In genomic region chr11:635945-636510, GRCh38 we compare ENCODE assay signal across 16 cellular contexts. TPM values are rescaled to one million over a fixed set of nuclear protein-coding genes. Genes with fewer than 3 reads are reported as not detected.
DNase-seq lines count a peak whose midpoint lies in the region; ATAC-seq and TF ChIP-seq lines count a peak whose summit lies in the region.
"Had no signal": no experiment of that assay in that cellular context is flagged by ENCODE, and none has a peak within 500 bp of the region (broad histone marks: within the 10 kb centered on the region; RNA-seq: fewer than 3 reads in every experiment).

No MANE protein-coding gene starts in this region.

- POLR2A ChIA-PET in CD8-positive, alpha-beta T cell (lab: Charles Lee): no interaction called here
- POLR2A ChIA-PET in naive thymus-derived CD8-positive, alpha-beta T cell (lab: Charles Lee): no interaction called here

- no peaks in the 10 kb centered on the region for H3K36me3 ChIP-seq in CD8-positive, alpha-beta T cell (ENCODE audit: insufficient read depth, low read length)
- H3K36me3 ChIP-seq: Peyer's patch had no signal

- no peak overlapping the region for H3K9ac ChIP-seq in H9 (ENCODE audit: extremely low read depth, insufficient read length, low read length)

- H3K14ac ChIP-seq in H9 (ENCODE audit: insufficient read depth, low read length): no peak overlapping the region

- no peak overlapping the region for H3K27ac ChIP-seq in CD8-positive, alpha-beta T cell (ENCODE audit: low read depth, low read length)
- H3K27ac ChIP-seq in H9 (ENCODE audit: insufficient read length, low read depth, low read length): no peak overlapping the region
- H3K27ac ChIP-seq: Peyer's patch had no signal

- peaks cover 19% of the 10 kb centered on the region for H3K4me1 Mint-ChIP-seq in CD8-positive, alpha-beta T cell (ENCODE audit: low read depth)
- H3K4me1 Mint-ChIP-seq in H9 (peaks cover 18 to 28% of the 10 kb centered on the region in 2 experiments), endothelial cell (ENCODE audit: unreplicated experiment) (peaks cover 3% of the 10 kb centered on the region)
- H3K4me1 Mint-ChIP-seq in naive thymus-derived CD8-positive, alpha-beta T cell: peaks cover 6 to 16% (median 14%) of the 10 kb centered on the region in 4 donors
- H3K4me1 Mint-ChIP-seq in activated T-helper 2 cell treated with anti-CD3 and anti-CD28 coated beads, Interferon-gamma antibody, Interleukin-2, Interleukin-4, amounts not matched to agents 10 μg/mL and 5 μg/mL and 100 μg/mL, durations not matched to agents 14 hours and 24 hours and 36 hours (ENCODE audit: low read depth): peaks cover 3% of the 10 kb centered on the region

- H3K79me1 ChIP-seq in H9 (ENCODE audit: insufficient read depth, low read depth, low read length, poor library complexity, severe bottlenecking): no peaks in the 10 kb centered on the region

- TF ChIP-seq CTCF in CD8-positive, alpha-beta T cell (IDR thresholded peaks at IDR 0.05): no peak
- TF ChIP-seq CTCF in H9 (conservative IDR thresholded peaks at IDR 0.05) (no peak), endothelial cell (IDR thresholded peaks at IDR 0.05; ENCODE audit: unreplicated experiment) (no peak)

- peaks cover 23% of the 10 kb centered on the region for H3K4me1 ChIP-seq in CD8-positive, alpha-beta T cell (ENCODE audit: insufficient read depth, low read length)
- H3K4me1 ChIP-seq in H9 (ENCODE audit: insufficient read depth, low read length): no peaks in the 10 kb centered on the region; the same call in 1 of the 2 replicates

- H3K4ac ChIP-seq in H9 (ENCODE audit: low read depth, low read length): no peak overlapping the region

- H3K36me3 Mint-ChIP-seq in CD8-positive, alpha-beta T cell: no peaks in the 10 kb centered on the region
- H3K36me3 Mint-ChIP-seq in H9 (ENCODE audit: insufficient read depth in 1 of 3, low read depth in 3 of 3) (peaks cover 0 to 9% (median 0%) of the 10 kb centered on the region in 3 experiments; a peak in 2 of 7 replicates), endothelial cell (ENCODE audit: low read depth, unreplicated experiment) (no peaks in the 10 kb centered on the region)
- H3K36me3 Mint-ChIP-seq in naive thymus-derived CD8-positive, alpha-beta T cell: peaks cover 0 to 11% (median 6%) of the 10 kb centered on the region in 3 donors
- no peaks in the 10 kb centered on the region for H3K36me3 Mint-ChIP-seq in activated T-helper 2 cell treated with anti-CD3 and anti-CD28 coated beads, Interferon-gamma antibody, Interleukin-2, Interleukin-4, amounts not matched to agents 10 μg/mL and 5 μg/mL and 100 μg/mL, durations not matched to agents 14 hours and 24 hours and 36 hours (ENCODE audit: low read depth)
- H3K36me3 Mint-ChIP-seq: CD8-positive, alpha-beta memory T cell had no signal

- no peak for ATAC-seq in CD8-positive, alpha-beta T cell
- ATAC-seq in naive thymus-derived CD8-positive, alpha-beta T cell: no peak
- ATAC-seq in GM18517 (IDR thresholded peaks at IDR 0.05; ENCODE audit: unreplicated experiment): no peak
- no peak for ATAC-seq in GM21737 (IDR thresholded peaks at IDR 0.05; ENCODE audit: unreplicated experiment)
- ATAC-seq: HCT116 had no signal

- H3K23ac ChIP-seq in H9 (ENCODE audit: insufficient read length, low read depth, low read length): no peak overlapping the region

- no peak overlapping the region for H3K4me3 ChIP-seq in CD8-positive, alpha-beta T cell (ENCODE audit: low read depth, low read length)

- no peak overlapping the region for H3K27ac Mint-ChIP-seq in CD8-positive, alpha-beta T cell
- H3K27ac Mint-ChIP-seq in H9 (no peak overlapping the region), endothelial cell (ENCODE audit: unreplicated experiment) (no peak overlapping the region)
- peak overlapping the region in 1 of 10 donors; percentile 34 for H3K27ac Mint-ChIP-seq in naive thymus-derived CD8-positive, alpha-beta T cell
- H3K27ac Mint-ChIP-seq in activated T-helper 2 cell treated with anti-CD3 and anti-CD28 coated beads, Interferon-gamma antibody, Interleukin-2, Interleukin-4, amounts not matched to agents 10 μg/mL and 5 μg/mL and 100 μg/mL, durations not matched to agents 14 hours and 24 hours and 36 hours: no peak overlapping the region
- H3K27ac Mint-ChIP-seq: CD8-positive, alpha-beta memory T cell had no signal

- no peaks in the 10 kb centered on the region for H3K9me3 Mint-ChIP-seq in CD8-positive, alpha-beta T cell
- H3K9me3 Mint-ChIP-seq in H9 (no peaks in the 10 kb centered on the region; a peak in 2 of 5 replicates), endothelial cell (ENCODE audit: unreplicated experiment) (no peaks in the 10 kb centered on the region)
- no peaks in the 10 kb centered on the region for H3K9me3 Mint-ChIP-seq in naive thymus-derived CD8-positive, alpha-beta T cell
- no peaks in the 10 kb centered on the region for H3K9me3 Mint-ChIP-seq in activated T-helper 2 cell treated with anti-CD3 and anti-CD28 coated beads, Interferon-gamma antibody, Interleukin-2, Interleukin-4, amounts not matched to agents 10 μg/mL and 5 μg/mL and 100 μg/mL, durations not matched to agents 14 hours and 24 hours and 36 hours
- H3K9me3 Mint-ChIP-seq: CD8-positive, alpha-beta memory T cell had no signal

- no peak overlapping the region for H4K91ac ChIP-seq in H9 (ENCODE audit: insufficient read length, low read depth, low read length)

- H4K8ac ChIP-seq in H9 (replicated peaks; ENCODE audit: insufficient read length, low read depth, low read length): no peak overlapping the region

- H3K27me3 Mint-ChIP-seq in CD8-positive, alpha-beta T cell (ENCODE audit: low read depth): peaks cover 29% of the 10 kb centered on the region
- H3K27me3 Mint-ChIP-seq in H9 (ENCODE audit: low read depth) (peaks cover 56% of the 10 kb centered on the region), endothelial cell (ENCODE audit: unreplicated experiment) (peaks cover 26% of the 10 kb centered on the region)
- H3K27me3 Mint-ChIP-seq in naive thymus-derived CD8-positive, alpha-beta T cell: peaks cover 0 to 40% (median 18%) of the 10 kb centered on the region in 5 donors
- H3K27me3 Mint-ChIP-seq in activated T-helper 2 cell treated with anti-CD3 and anti-CD28 coated beads, Interferon-gamma antibody, Interleukin-2, Interleukin-4, amounts not matched to agents 10 μg/mL and 5 μg/mL and 100 μg/mL, durations not matched to agents 14 hours and 24 hours and 36 hours (ENCODE audit: low read depth): peaks cover 31% of the 10 kb centered on the region

- H4K5ac ChIP-seq in H9 (ENCODE audit: insufficient read length, low read depth, low read length): no peak overlapping the region

- H2BK15ac ChIP-seq in H9 (ENCODE audit: low read depth, low read length): no peak overlapping the region

- H3K4me2 ChIP-seq in H9 (ENCODE audit: insufficient read depth, insufficient read length, low read length): peak overlapping the region; percentile 33

- peaks cover 19% of the 10 kb centered on the region for H3K23me2 ChIP-seq in H9 (ENCODE audit: insufficient read length, low read depth, low read length, poor library complexity, severe bottlenecking)

- intact Hi-C loops in CD8-positive, alpha-beta T cell (cut with DNase I, micrococcal nuclease): no loop called here
- intact Hi-C loops in activated T-helper 2 cell treated with anti-CD3 and anti-CD28 coated beads, Interferon-gamma antibody, Interleukin-2, Interleukin-4, amounts not matched to agents 10 μg/mL and 5 μg/mL and 100 μg/mL, durations not matched to agents 14 hours and 24 hours and 36 hours (cut with micrococcal nuclease): no loop called here

- H3K18ac ChIP-seq in H9 (ENCODE audit: insufficient read length, low read depth, low read length): no peak overlapping the region

- H2AFZ ChIP-seq in H9 (ENCODE audit: low read length): no peak overlapping the region

- H2BK120ac ChIP-seq in H9 (ENCODE audit: low read depth, low read length, poor library complexity, severe bottlenecking): no peak overlapping the region

- H2BK20ac ChIP-seq in H9 (ENCODE audit: low read depth, low read length, poor library complexity, severe bottlenecking): no peak overlapping the region

- H3K9me3 ChIP-seq in CD8-positive, alpha-beta T cell (ENCODE audit: low read length): no peaks in the 10 kb centered on the region
- H3K9me3 ChIP-seq in H9 (ENCODE audit: control insufficient read depth, low read depth, low read length): no peaks in the 10 kb centered on the region
- H3K9me3 ChIP-seq: Peyer's patch had no signal

- CTCF ChIA-PET in CD8-positive, alpha-beta T cell (lab: Charles Lee): no interaction called here

- H3K56ac ChIP-seq in H9 (ENCODE audit: insufficient read length, low read depth, low read length): no peak overlapping the region

- no peaks in the 10 kb centered on the region for H3K79me2 ChIP-seq in H9 (ENCODE audit: insufficient read depth, low read length)

- no peak overlapping the region for H2BK5ac ChIP-seq in H9 (ENCODE audit: insufficient read length, low read length)

- H2AK5ac ChIP-seq in H9 (ENCODE audit: insufficient read length, low read length): no peak overlapping the region

- WGBS in H9 (ENCODE audit: extremely low coverage, insufficient read length, low lambda C conversion rate): no CpG with 5 or more reads among the region's 22 CpGs

- H2BK12ac ChIP-seq in H9 (ENCODE audit: insufficient read length, low read depth, low read length): no peak overlapping the region

- no peaks in the 10 kb centered on the region for H4K20me1 ChIP-seq in H9 (ENCODE audit: control insufficient read depth, insufficient read depth, insufficient read length)

- H3K27me3 ChIP-seq in CD8-positive, alpha-beta T cell (ENCODE audit: insufficient read depth, low read length): peaks cover 4% of the 10 kb centered on the region
- peaks cover 33% of the 10 kb centered on the region for H3K27me3 ChIP-seq in H9 (ENCODE audit: insufficient read depth, low read length)

- no peak overlapping the region for H3T11ph ChIP-seq in H9 (ENCODE audit: low read length)

- H3K4me3 Mint-ChIP-seq in CD8-positive, alpha-beta T cell: peak overlapping the region; percentile 37
- H3K4me3 Mint-ChIP-seq in H9 (peak overlapping the region; percentile 22 to 62; a peak in 3 of 5 replicates), endothelial cell (ENCODE audit: unreplicated experiment) (peak overlapping the region; percentile 25)
- H3K4me3 Mint-ChIP-seq in naive thymus-derived CD8-positive, alpha-beta T cell: peak overlapping the region in 7 of 10 donors; percentile 9 to 56 (median 30)
- H3K4me3 Mint-ChIP-seq in activated T-helper 2 cell treated with anti-CD3 and anti-CD28 coated beads, Interferon-gamma antibody, Interleukin-2, Interleukin-4, amounts not matched to agents 10 μg/mL and 5 μg/mL and 100 μg/mL, durations not matched to agents 14 hours and 24 hours and 36 hours (ENCODE audit: low read depth): no peak overlapping the region

- no peak for DNase-seq in CD8-positive, alpha-beta T cell
- DNase-seq in H9 (no peak), endothelial cell (ENCODE audit: low spot score) (no peak)
- DNase-seq in naive thymus-derived CD8-positive, alpha-beta T cell: no peak
- DNase-seq in activated T-helper 2 cell treated with anti-CD3 and anti-CD28 coated beads, Interferon-gamma antibody, Interleukin-2, Interleukin-4, amounts not matched to agents 10 μg/mL and 5 μg/mL and 100 μg/mL, durations not matched to agents 14 hours and 24 hours and 36 hours (ENCODE audit: low spot score): no peak
- DNase-seq: CD8-positive, alpha-beta memory T cell; NCI-H1436; NCI-H2029 treated with DMSO at 0.1 percent for 48 hours; NCI-H510A treated with DMSO at 0.1 percent for 48 hours; SHP77 had no signal

RNA-seq across cellular contexts. Expression of gene DRD4, which starts 1.0 kb away (rescaled TPM):
- under 1 TPM; 0.72 to 0.79 TPM for total RNA-seq in CD8-positive, alpha-beta T cell
- 6.2 and 6.8 TPM in 2 replicates for total RNA-seq in H9 (2021)
- total RNA-seq in endothelial cell (ENCODE audit: unreplicated experiment): 0.33 TPM
- 1 to 10 TPM; 1.2 to 1.4 TPM for total RNA-seq in naive thymus-derived CD8-positive, alpha-beta T cell
- not detected for polyA plus RNA-seq in naive thymus-derived CD8-positive, alpha-beta T cell
- 0.18 and 0.30 TPM in 2 replicates for total RNA-seq in activated T-helper 2 cell treated with anti-CD3 and anti-CD28 coated beads, Interferon-gamma antibody, Interleukin-2, Interleukin-4, amounts not matched to agents 10 μg/mL and 5 μg/mL and 100 μg/mL, durations not matched to agents 14 hours and 24 hours and 36 hours
- polyA plus RNA-seq: BJ; CD8-positive, alpha-beta memory T cell had no signal

RNA-seq across cellular contexts. Expression of gene SCT, which starts 9.0 kb away (rescaled TPM):
- not detected for total RNA-seq in CD8-positive, alpha-beta T cell
- 1.8 and 2.3 TPM in 2 replicates for total RNA-seq in H9 (2021)
- total RNA-seq in endothelial cell (ENCODE audit: unreplicated experiment): 1.8 TPM
- total RNA-seq in naive thymus-derived CD8-positive, alpha-beta T cell: not detected
- not detected for polyA plus RNA-seq in naive thymus-derived CD8-positive, alpha-beta T cell
- not detected in 2 replicates for total RNA-seq in activated T-helper 2 cell treated with anti-CD3 and anti-CD28 coated beads, Interferon-gamma antibody, Interleukin-2, Interleukin-4, amounts not matched to agents 10 μg/mL and 5 μg/mL and 100 μg/mL, durations not matched to agents 14 hours and 24 hours and 36 hours
- total RNA-seq: CD8-positive, alpha-beta memory T cell; HT-29 had no signal
- polyA plus RNA-seq: BJ; CD8-positive, alpha-beta memory T cell had no signal

RNA-seq across cellular contexts. Expression of gene CDHR5, which starts 11.3 kb away (rescaled TPM):
- not detected for total RNA-seq in CD8-positive, alpha-beta T cell
- total RNA-seq in H9 (2021): 0.46 TPM in 1 of 2 replicates, not detected in the other
- not detected for total RNA-seq in endothelial cell (ENCODE audit: unreplicated experiment)
- total RNA-seq in naive thymus-derived CD8-positive, alpha-beta T cell: not detected
- polyA plus RNA-seq in naive thymus-derived CD8-positive, alpha-beta T cell: not detected
- total RNA-seq in activated T-helper 2 cell treated with anti-CD3 and anti-CD28 coated beads, Interferon-gamma antibody, Interleukin-2, Interleukin-4, amounts not matched to agents 10 μg/mL and 5 μg/mL and 100 μg/mL, durations not matched to agents 14 hours and 24 hours and 36 hours: not detected in 2 replicates
- total RNA-seq: CD8-positive, alpha-beta memory T cell had no signal
- polyA plus RNA-seq: BJ; CD8-positive, alpha-beta memory T cell had no signal

RNA-seq across cellular contexts. Expression of gene IRF7, which starts 20.3 kb away (rescaled TPM):
- total RNA-seq in CD8-positive, alpha-beta T cell: 100 to 1,000 TPM; 102 to 106 TPM
- total RNA-seq in H9 (2021) (9.7 and 9.8 TPM in 2 replicates), endothelial cell (ENCODE audit: unreplicated experiment) (11.6 TPM)
- 10 to 100 TPM; 55.0 to 55.2 TPM for total RNA-seq in naive thymus-derived CD8-positive, alpha-beta T cell
- polyA plus RNA-seq in naive thymus-derived CD8-positive, alpha-beta T cell: 10 to 100 TPM; 19.8 to 38.6 (median 25.3) TPM
- 26.8 and 30.3 TPM in 2 replicates for total RNA-seq in activated T-helper 2 cell treated with anti-CD3 and anti-CD28 coated beads, Interferon-gamma antibody, Interleukin-2, Interleukin-4, amounts not matched to agents 10 μg/mL and 5 μg/mL and 100 μg/mL, durations not matched to agents 14 hours and 24 hours and 36 hours

RNA-seq across cellular contexts. Expression of gene DEAF1, which starts 59.0 kb away (rescaled TPM):
- 100 to 1,000 TPM; 131 to 139 TPM for total RNA-seq in CD8-positive, alpha-beta T cell
- total RNA-seq in H9 (2021) (67.3 and 68.6 TPM in 2 replicates), endothelial cell (ENCODE audit: unreplicated experiment) (118 TPM)
- total RNA-seq in naive thymus-derived CD8-positive, alpha-beta T cell: 10 to 100 TPM; 46.5 to 51.0 TPM
- 10 to 100 TPM; 27.0 to 58.2 (median 27.9) TPM for polyA plus RNA-seq in naive thymus-derived CD8-positive, alpha-beta T cell
- 61.2 and 72.0 TPM in 2 replicates for total RNA-seq in activated T-helper 2 cell treated with anti-CD3 and anti-CD28 coated beads, Interferon-gamma antibody, Interleukin-2, Interleukin-4, amounts not matched to agents 10 μg/mL and 5 μg/mL and 100 μg/mL, durations not matched to agents 14 hours and 24 hours and 36 hours
